32 cellular contexts compared by ENCODE assay signal in the genomic region with DNA sequence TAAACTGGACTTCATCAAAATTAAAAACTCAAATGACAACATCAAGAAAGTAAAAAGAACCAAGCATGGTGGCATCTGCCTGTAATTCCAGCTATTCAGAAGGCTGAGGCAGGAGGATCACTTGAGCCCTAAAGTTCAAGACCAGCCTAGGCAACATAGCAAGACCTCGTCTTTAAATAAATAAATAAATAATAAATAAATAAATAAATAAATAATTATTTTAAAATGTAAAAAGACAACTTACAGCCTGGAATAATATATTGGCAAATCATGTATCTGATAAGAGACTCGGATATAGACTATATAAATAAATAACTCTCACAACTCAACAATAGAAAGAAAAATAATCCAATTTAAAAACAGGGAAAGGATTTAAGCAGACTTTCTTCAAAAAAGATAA. TPM values are rescaled to one million over a fixed set of nuclear protein-coding genes. Genes with fewer than 3 reads are reported as not detected.
"Had no signal": no experiment of that assay in that cellular context is flagged by ENCODE, and none has a peak within 500 bp of the region (broad histone marks: within the 10 kb centered on the region; RNA-seq: fewer than 3 reads in every experiment).

No MANE protein-coding gene starts in this region.

- H3K4me3 ChIP-seq: adrenal gland, body of pancreas, breast epithelium had no signal

- H3K4me1 ChIP-seq: adrenal gland, breast epithelium had no signal

- DNase-seq: activated B cell treated with CpG ODN at 0.5 μM for 24 hours; activated CD4-positive, alpha-beta memory T cell treated with anti-CD3 and anti-CD28 coated beads for 36 hours; activated CD4-positive, alpha-beta T cell treated with anti-CD3 and anti-CD28 coated beads for 4 hours; activated CD4-positive, alpha-beta T cell treated with anti-CD3 and anti-CD28 coated beads, Interleukin-2, amount 10 ng/mL, durations not matched to agents 24 days and 14 days; activated CD4-positive, alpha-beta T cell treated with anti-CD3 and anti-CD28 coated beads, Interleukin-2, amount 50 U/mL, for 1 hour; activated CD4-positive, alpha-beta T cell treated with anti-CD3 and anti-CD28 coated beads, Interleukin-2, amount 50 U/mL, for 4 hours; activated CD4-positive, CD25-positive, alpha-beta regulatory T cell treated with anti-CD3 and anti-CD28 coated beads, Interleukin-2, amount 50 U/mL, for 72 hours; activated CD8-positive, alpha-beta memory T cell treated with anti-CD3 and anti-CD28 coated beads, Interleukin-2, amount 50 U/mL, for 4 hours; activated CD8-positive, alpha-beta T cell treated with anti-CD3 and anti-CD28 coated beads for 36 hours; activated effector memory CD4-positive, alpha-beta T cell treated with anti-CD3 and anti-CD28 coated beads, Interleukin-2, amount 50 U/mL, for 16 hours; activated gamma-delta T cell treated with Interleukin-2 at 50 U/mL for 16 hours; activated naive CD4-positive, alpha-beta T cell; activated naive CD4-positive, alpha-beta T cell treated with anti-CD3 and anti-CD28 coated beads for 36 hours; activated naive CD4-positive, alpha-beta T cell treated with anti-CD3 and anti-CD28 coated beads, Interleukin-2, amount 50 U/mL, for 16 hours; activated naive CD8-positive, alpha-beta T cell treated with anti-CD3 and anti-CD28 coated beads for 36 hours; activated T-cell treated with anti-CD3 and anti-CD28 coated beads for 4 hours; activated T-cell treated with anti-CD3 and anti-CD28 coated beads, Interleukin-2, amount 50 U/mL, for 1 hour; activated T-cell treated with anti-CD3 and anti-CD28 coated beads, Interleukin-2, amount 50 U/mL, for 48 hours; adrenal gland; amniotic stem cell; aorta; body of pancreas; brain microvascular endothelial cell; central memory CD4-positive, alpha-beta T cell; T-helper 1 cell; T-helper 2 cell; T-helper 9 cell; WERI-Rb-1 had no signal

- H3K27ac ChIP-seq: adrenal gland, body of pancreas, brain microvascular endothelial cell, breast epithelium, WERI-Rb-1 had no signal

- H3K36me3 ChIP-seq: adrenal gland, brain microvascular endothelial cell, breast epithelium, WERI-Rb-1 had no signal

- FAIRE-seq: astrocyte had no signal

- ATAC-seq: activated CD8-positive, alpha-beta T cell treated with anti-CD3 and anti-CD28 coated beads for 36 hours; activated naive CD4-positive, alpha-beta T cell treated with anti-CD3 and anti-CD28 coated beads, Interleukin-2, amount 50 U/mL, for 72 hours; activated T-helper 17 cell treated with anti-CD3 and anti-CD28 coated beads, Interleukin-2, amount 50 U/mL, for 72 hours; body of pancreas had no signal

- H3K9me3 ChIP-seq: adrenal gland, body of pancreas, breast epithelium had no signal

- H3K27me3 ChIP-seq: adrenal gland, brain microvascular endothelial cell, breast epithelium had no signal

RNA-seq across cellular contexts. Expression of gene PPARG, which starts 4.3 kb away (rescaled TPM):
- total RNA-seq: activated B cell treated with CpG ODN at 0.5 μM for 24 hours had no signal
